Comparison of ENCODE assay signal across 1 cellular context in genomic region chr19:39543477-39543857, GRCh38.
TF ChIP-seq lines count a peak whose summit lies in the region.

No MANE protein-coding gene starts in this region.

TF ChIP-seq in SK-N-SH treated with all-trans-retinoic acid at 6 μM for 48 hours, 23 proteins besides CTCF, POLR2A, EP300 and RAD21:
- TF ChIP-seq PATZ1 (CRISPR knock-in tag; IDR thresholded peaks at IDR 0.05; ENCODE audit: borderline replicate concordance) (no peak), BACH2 (CRISPR knock-in tag; IDR thresholded peaks at IDR 0.05; ENCODE audit: borderline replicate concordance) (no peak), RARB (CRISPR knock-in tag; IDR thresholded peaks at IDR 0.05) (no peak), ZC3H10 (CRISPR knock-in tag; IDR thresholded peaks at IDR 0.05) (no peak), TSHZ2 (CRISPR knock-in tag; IDR thresholded peaks at IDR 0.05) (no peak), ZNF565 (CRISPR knock-in tag; conservative IDR thresholded peaks at IDR 0.05; ENCODE audit: low read depth) (no peak), PPARA (CRISPR knock-in tag; IDR thresholded peaks at IDR 0.05; ENCODE audit: borderline replicate concordance) (no peak)
